ENCODE assay signal across 9 cellular contexts in genomic region chrX:1053072-1053471, GRCh38.
"Had no signal": no experiment of that assay in that cellular context is flagged by ENCODE, and none has a peak within 500 bp of the region (broad histone marks: within the 10 kb centered on the region; RNA-seq: fewer than 3 reads in every experiment).

No MANE protein-coding gene starts in this region.

- ATAC-seq: GM23338 had no signal

- H3K27ac ChIP-seq: KMS-11 had no signal

- H3K4me3 ChIP-seq: GM23338 had no signal

- DNase-seq: H9, HCEC 1CT, HFFc6, IMR-90, KBM-7 had no signal

- H3K4me2 ChIP-seq: GM23338, KMS-11 had no signal

- H3K9ac ChIP-seq: KMS-11 had no signal

- H2AFZ ChIP-seq: GM23338 had no signal

- FAIRE-seq: H54, HTR-8/SVneo had no signal
